Comparison of ENCODE assay signal across 1 cellular context in the genomic region with DNA sequence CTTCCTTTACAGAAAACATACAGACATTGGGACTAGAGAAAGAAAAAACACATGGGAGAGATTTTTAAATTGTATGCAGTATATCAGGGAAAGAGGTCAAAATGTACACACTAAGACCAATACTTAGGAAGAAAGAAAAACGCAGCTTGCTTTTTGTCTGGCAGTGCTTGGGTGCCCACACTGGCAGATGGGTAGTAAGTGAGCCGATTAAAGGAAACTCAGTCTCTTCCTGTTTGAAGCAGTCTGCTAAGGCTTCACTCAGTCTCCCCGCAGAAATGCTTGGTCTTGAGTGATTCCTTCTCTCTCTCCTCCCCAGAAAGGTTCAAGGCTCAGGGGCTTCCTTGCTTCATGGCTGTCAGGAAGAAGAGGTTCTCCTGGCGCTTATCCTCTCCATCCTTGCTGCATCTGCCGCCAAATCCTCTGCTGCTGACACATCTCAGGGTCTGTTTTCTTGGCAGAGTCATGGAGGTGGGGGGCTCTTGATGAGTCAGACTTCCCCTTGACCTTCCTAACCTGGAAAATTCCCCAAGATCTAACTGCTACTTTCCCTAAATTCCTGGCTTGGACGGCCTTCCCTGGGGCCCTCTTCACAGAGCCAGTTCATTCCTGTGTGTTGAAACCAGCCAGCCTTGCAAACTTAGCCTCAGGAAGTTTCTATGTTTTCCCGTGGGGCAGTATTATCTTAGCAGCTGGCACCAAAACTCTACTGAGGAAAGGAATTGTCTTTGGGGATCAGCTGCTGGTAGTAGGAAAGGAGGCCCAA.
TF ChIP-seq lines count a peak whose summit lies in the region.

No MANE protein-coding gene starts in this region.

TF ChIP-seq in K562, 482 proteins besides CTCF, POLR2A, EP300 and RAD21 (continued from another document):
- TF ChIP-seq, protein P1, sequence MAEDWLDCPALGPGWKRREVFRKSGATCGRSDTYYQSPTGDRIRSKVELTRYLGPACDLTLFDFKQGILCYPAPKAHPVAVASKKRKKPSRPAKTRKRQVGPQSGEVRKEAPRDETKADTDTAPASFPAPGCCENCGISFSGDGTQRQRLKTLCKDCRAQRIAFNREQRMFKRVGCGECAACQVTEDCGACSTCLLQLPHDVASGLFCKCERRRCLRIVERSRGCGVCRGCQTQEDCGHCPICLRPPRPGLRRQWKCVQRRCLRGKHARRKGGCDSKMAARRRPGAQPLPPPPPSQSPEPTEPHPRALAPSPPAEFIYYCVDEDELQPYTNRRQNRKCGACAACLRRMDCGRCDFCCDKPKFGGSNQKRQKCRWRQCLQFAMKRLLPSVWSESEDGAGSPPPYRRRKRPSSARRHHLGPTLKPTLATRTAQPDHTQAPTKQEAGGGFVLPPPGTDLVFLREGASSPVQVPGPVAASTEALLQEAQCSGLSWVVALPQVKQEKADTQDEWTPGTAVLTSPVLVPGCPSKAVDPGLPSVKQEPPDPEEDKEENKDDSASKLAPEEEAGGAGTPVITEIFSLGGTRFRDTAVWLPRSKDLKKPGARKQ (CRISPR knock-in tag; IDR thresholded peaks at IDR 0.05): no peak
- TF ChIP-seq RBBP5 (IDR thresholded peaks at IDR 0.05; ENCODE audit: borderline replicate concordance, insufficient read depth, low read length, poor library complexity, severe bottlenecking) (no peak), RNF2 (IDR thresholded peaks at IDR 0.05) (no peak), BRCA1 (IDR thresholded peaks at IDR 0.05) (no peak), BRCA1 (CRISPR knock-in tag; IDR thresholded peaks at IDR 0.05) (no peak)
- TF ChIP-seq, protein P2, sequence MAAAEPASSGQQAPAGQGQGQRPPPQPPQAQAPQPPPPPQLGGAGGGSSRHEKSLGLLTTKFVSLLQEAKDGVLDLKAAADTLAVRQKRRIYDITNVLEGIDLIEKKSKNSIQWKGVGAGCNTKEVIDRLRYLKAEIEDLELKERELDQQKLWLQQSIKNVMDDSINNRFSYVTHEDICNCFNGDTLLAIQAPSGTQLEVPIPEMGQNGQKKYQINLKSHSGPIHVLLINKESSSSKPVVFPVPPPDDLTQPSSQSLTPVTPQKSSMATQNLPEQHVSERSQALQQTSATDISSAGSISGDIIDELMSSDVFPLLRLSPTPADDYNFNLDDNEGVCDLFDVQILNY (CRISPR knock-in tag; IDR thresholded peaks at IDR 0.05): no peak
